ENCODE assay signal across 16 cellular contexts in genomic region chr16:68073902-68074760, GRCh38. TPM values are rescaled to one million over a fixed set of nuclear protein-coding genes. Genes with fewer than 3 reads are reported as not detected.
DNase-seq lines count a peak whose midpoint lies in the region; ATAC-seq and TF ChIP-seq lines count a peak whose summit lies in the region.
"Had no signal": no experiment of that assay in that cellular context is flagged by ENCODE, and none has a peak within 500 bp of the region (broad histone marks: within the 10 kb centered on the region; RNA-seq: fewer than 3 reads in every experiment).

No MANE protein-coding gene starts in this region.

- H3K79me2 ChIP-seq in OCI-LY7 (ENCODE audit: insufficient read depth, low read depth, low read length) (no peaks in the 10 kb centered on the region), mesendoderm (ENCODE audit: control insufficient read depth, insufficient read depth, low read length) (no peaks in the 10 kb centered on the region)

- H4K8ac ChIP-seq in mesendoderm (ENCODE audit: low read depth, low read length): no peak overlapping the region

- CTCF ChIA-PET in CD8-positive, alpha-beta memory T cell (lab: Charles Lee): interaction anchor here (0.9 to 9.3 kb wide), 8 partner anchors 8 to 258 kb away, joined by 3 to 111 read pairs (median 6); partner anchors contain the start of gene NFATC3
- CTCF ChIA-PET in OCI-LY7 (lab: Charles Lee; ENCODE audit: unreplicated experiment): interaction anchor here (0.6 to 3.5 kb wide), 5 partner anchors 11 to 489 kb away, joined by 3 to 21 read pairs (median 3); partner anchors contain the start of genes NFATC3 and PLA2G15

- H3K9me3 Mint-ChIP-seq in CD8-positive, alpha-beta memory T cell: no peaks in the 10 kb centered on the region
- H3K9me3 Mint-ChIP-seq in glutamatergic neuron (ENCODE audit: unreplicated experiment): peaks cover 2% of the 10 kb centered on the region
- H3K9me3 Mint-ChIP-seq: endodermal cell had no signal

- TF ChIP-seq POLR2A in thyroid gland (IDR thresholded peaks at IDR 0.05): no peak

- no peak overlapping the region for H2BK120ac ChIP-seq in mesendoderm (ENCODE audit: low read depth, low read length)

- H3K23ac ChIP-seq in mesendoderm (ENCODE audit: low read length): no peak overlapping the region

- H2BK5ac ChIP-seq in mesendoderm (ENCODE audit: low read length): no peak overlapping the region

- no peak overlapping the region for H2AK5ac ChIP-seq in mesendoderm (ENCODE audit: low read length)

- peak overlapping the region; percentile 40 for H3K4me3 ChIP-seq in CD8-positive, alpha-beta memory T cell (ENCODE audit: low read length)
- H3K4me3 ChIP-seq in OCI-LY7 (ENCODE audit: low read depth, low read length, poor library complexity, severe bottlenecking): peak overlapping the region; percentile 43
- H3K4me3 ChIP-seq in mesendoderm (ENCODE audit: low read length): no peak overlapping the region
- H3K4me3 ChIP-seq in thyroid gland (replicated peaks in 1 of 3): no peak overlapping the region

- H4K5ac ChIP-seq in mesendoderm (ENCODE audit: low read length): no peak overlapping the region

- no peak overlapping the region for H2AFZ ChIP-seq in OCI-LY7 (ENCODE audit: low read length)

- H3K27ac Mint-ChIP-seq in CD8-positive, alpha-beta memory T cell: peak overlapping the region; percentile 81 to 99 (median 94)
- no peak overlapping the region for H3K27ac Mint-ChIP-seq in glutamatergic neuron (ENCODE audit: unreplicated experiment)
- H3K27ac Mint-ChIP-seq: endodermal cell had no signal

- H2BK15ac ChIP-seq in mesendoderm (replicated peaks; ENCODE audit: low read depth): no peak overlapping the region

- H3K9me2 ChIP-seq in OCI-LY7 (ENCODE audit: insufficient read depth, low read length): no peaks in the 10 kb centered on the region

- no peak overlapping the region for H3K4ac ChIP-seq in mesendoderm (ENCODE audit: low read depth, low read length)

- H3K27ac ChIP-seq in CD8-positive, alpha-beta memory T cell (ENCODE audit: low read depth, low read length): no peak overlapping the region
- peak overlapping the region; percentile 91 for H3K27ac ChIP-seq in OCI-LY7 (ENCODE audit: low read depth, low read length, poor library complexity, severe bottlenecking)
- H3K27ac ChIP-seq in mesendoderm (ENCODE audit: low read depth, low read length): no peak overlapping the region
- no peak overlapping the region for H3K27ac ChIP-seq in thyroid gland

- H3K4me1 Mint-ChIP-seq in CD8-positive, alpha-beta memory T cell: peaks cover 88 to 90% (median 90%) of the 10 kb centered on the region in 3 donors
- peaks cover 26% of the 10 kb centered on the region for H3K4me1 Mint-ChIP-seq in glutamatergic neuron (ENCODE audit: low read depth, unreplicated experiment)

- TF ChIP-seq CTCF in OCI-LY7 (conservative IDR thresholded peaks at IDR 0.05; ENCODE audit: low read length): no peak
- no peak for TF ChIP-seq CTCF in glutamatergic neuron (IDR thresholded peaks at IDR 0.05; ENCODE audit: partially characterized antibody, unreplicated experiment)
- no peak for TF ChIP-seq CTCF in thyroid gland (IDR thresholded peaks at IDR 0.05)

- H4K20me1 ChIP-seq in OCI-LY7 (ENCODE audit: insufficient read depth, low read length): no peaks in the 10 kb centered on the region

- H3K36me3 ChIP-seq in CD8-positive, alpha-beta memory T cell (ENCODE audit: insufficient read depth, low read length): no peaks in the 10 kb centered on the region
- peaks cover 72% of the 10 kb centered on the region for H3K36me3 ChIP-seq in OCI-LY7 (ENCODE audit: insufficient read depth, low read length)
- H3K36me3 ChIP-seq in mesendoderm (ENCODE audit: control insufficient read depth, insufficient read depth, low read length): peaks cover 9% of the 10 kb centered on the region
- H3K36me3 ChIP-seq in thyroid gland: peaks cover 6 to 13% of the 10 kb centered on the region in 2 donors

- no peaks in the 10 kb centered on the region for H3K27me3 Mint-ChIP-seq in CD8-positive, alpha-beta memory T cell
- peaks cover 6% of the 10 kb centered on the region for H3K27me3 Mint-ChIP-seq in glutamatergic neuron (ENCODE audit: unreplicated experiment)

- H3K56ac ChIP-seq in mesendoderm (ENCODE audit: low read length): no peak overlapping the region

- H3K9ac ChIP-seq in mesendoderm (ENCODE audit: low read length): no peak overlapping the region

- DNase-seq in CD8-positive, alpha-beta memory T cell: no peak
- peak; percentile 74 for DNase-seq in OCI-LY7 (ENCODE audit: low spot score)
- no peak for DNase-seq in glutamatergic neuron
- DNase-seq in NOMO-1 (lab: John Stamatoyannopoulos, UW; ENCODE audit: unreplicated experiment in 2 of 2): no peak
- no peak for DNase-seq in mesendoderm
- no peak for DNase-seq in thyroid gland
- no peak for DNase-seq in NCI-H446 (lab: John Stamatoyannopoulos, UW)
- DNase-seq: COR-L47, endodermal cell, NCI-H524 treated with DMSO at 0.1 percent for 48 hours, SIG-M5 had no signal

- no peaks in the 10 kb centered on the region for H3K27me3 ChIP-seq in CD8-positive, alpha-beta memory T cell (ENCODE audit: insufficient read depth, low read length, poor library complexity, severe bottlenecking)
- H3K27me3 ChIP-seq in mesendoderm (ENCODE audit: insufficient read depth, low read length, poor library complexity): no peaks in the 10 kb centered on the region
- H3K27me3 ChIP-seq in thyroid gland: no peaks in the 10 kb centered on the region

- peaks cover 85% of the 10 kb centered on the region for H3K4me1 ChIP-seq in CD8-positive, alpha-beta memory T cell (ENCODE audit: insufficient read depth, low read length)
- peaks cover 90% of the 10 kb centered on the region for H3K4me1 ChIP-seq in OCI-LY7 (ENCODE audit: insufficient read depth, low read length, poor library complexity, severe bottlenecking)
- no peaks in the 10 kb centered on the region for H3K4me1 ChIP-seq in mesendoderm (ENCODE audit: control insufficient read depth, low read depth, low read length)
- H3K4me1 ChIP-seq in thyroid gland: peaks cover 0 to 21% of the 10 kb centered on the region in 2 donors

- H3K79me1 ChIP-seq in mesendoderm (ENCODE audit: low read length): no peaks in the 10 kb centered on the region

- H3K36me3 Mint-ChIP-seq in CD8-positive, alpha-beta memory T cell: peaks cover 4 to 32% (median 8%) of the 10 kb centered on the region in 3 donors
- H3K36me3 Mint-ChIP-seq in glutamatergic neuron (ENCODE audit: unreplicated experiment): no peaks in the 10 kb centered on the region

- ATAC-seq in GM21423 (IDR thresholded peaks at IDR 0.05; ENCODE audit: unreplicated experiment): peak; percentile 2
- ATAC-seq: left lobe of liver had no signal

- POLR2A ChIA-PET in CD8-positive, alpha-beta memory T cell (lab: Charles Lee): interaction anchor here (0.6 to 3.5 kb wide), 2 partner anchors 11 to 150 kb away, joined by 3 to 31 read pairs; partner anchors contain the start of gene NFATC3
- POLR2A ChIA-PET in OCI-LY7 (lab: Charles Lee): interaction anchor here (0.6 to 3.9 kb wide), 9 partner anchors 11 to 211 kb away, joined by 3 to 53 read pairs (median 3); partner anchors contain the start of genes DDX28, DUS2 and NFATC3

- BruUV-seq in OCI-LY7 (replicated peaks; lab: Mats Ljungman, UMichigan): no TSS peak

- H3K4me2 ChIP-seq in OCI-LY7 (ENCODE audit: low read length): peak overlapping the region; percentile 68
- no peak overlapping the region for H3K4me2 ChIP-seq in mesendoderm (ENCODE audit: low read length)

- WGBS in mesendoderm (ENCODE audit: extremely low coverage, insufficient coverage, low lambda C conversion rate): no CpG with 5 or more reads among the region's 9 CpGs
- WGBS in thyroid gland, 2 donors: 94 to 99% methylated on average over 9 of the region's 9 CpGs

- intact Hi-C loops in OCI-LY7 (cut with micrococcal nuclease; ENCODE audit: unreplicated experiment): no loop called here
- intact Hi-C loops in thyroid gland (cut with DNase I): no loop called here

- no peak overlapping the region for H3K18ac ChIP-seq in mesendoderm (ENCODE audit: low read length)

- H3K9me3 ChIP-seq in CD8-positive, alpha-beta memory T cell (ENCODE audit: low read length): no peaks in the 10 kb centered on the region
- H3K9me3 ChIP-seq in OCI-LY7 (ENCODE audit: low read length) (no peaks in the 10 kb centered on the region), thyroid gland (no peaks in the 10 kb centered on the region)

- peak overlapping the region; percentile 51 to 91 (median 82) for H3K4me3 Mint-ChIP-seq in CD8-positive, alpha-beta memory T cell
- H3K4me3 Mint-ChIP-seq in glutamatergic neuron (ENCODE audit: unreplicated experiment): peak overlapping the region; percentile 49
- H3K4me3 Mint-ChIP-seq: endodermal cell had no signal

RNA-seq across cellular contexts. Expression of gene NFATC3, which starts 11.0 kb away (rescaled TPM):
- total RNA-seq in CD8-positive, alpha-beta memory T cell: 10 to 100 TPM; 91.1 to 95.9 TPM
- 120 TPM for polyA plus RNA-seq in CD8-positive, alpha-beta memory T cell
- 60.9 and 73.4 TPM in 2 replicates for total RNA-seq in OCI-LY7 (2014; rRNA removed; shearing (Covaris generic))
- total RNA-seq in OCI-LY7 (2022): 76.0 and 91.7 TPM in 2 replicates
- 33.1 TPM for total RNA-seq in glutamatergic neuron (ENCODE audit: unreplicated experiment)
- polyA plus RNA-seq in mesendoderm (2013, experiment 1 of 2): 18.9 TPM
- polyA plus RNA-seq in mesendoderm (2013, experiment 2 of 2): 18.0 TPM
- 100 to 1,000 TPM in 1 of 4 donors, 10 to 100 TPM in 3; 67.7 to 107 (median 71.7) TPM for total RNA-seq in thyroid gland

RNA-seq across cellular contexts. Expression of gene DUS2, which starts 51.0 kb away (rescaled TPM):
- 10 to 100 TPM; 31.3 to 32.2 TPM for total RNA-seq in CD8-positive, alpha-beta memory T cell
- polyA plus RNA-seq in CD8-positive, alpha-beta memory T cell: 15.3 TPM
- total RNA-seq in OCI-LY7 (2014; rRNA removed; shearing (Covaris generic)): 19.9 and 20.7 TPM in 2 replicates
- 32.4 and 34.7 TPM in 2 replicates for total RNA-seq in OCI-LY7 (2022)
- 21.0 TPM for total RNA-seq in glutamatergic neuron (ENCODE audit: unreplicated experiment)
- 8.1 TPM for polyA plus RNA-seq in mesendoderm (2013, experiment 1 of 2)
- polyA plus RNA-seq in mesendoderm (2013, experiment 2 of 2): 7.2 TPM
- total RNA-seq in thyroid gland: 10 to 100 TPM; 10.0 to 14.1 (median 12.9) TPM

RNA-seq across cellular contexts. Expression of gene DDX28, which starts 51.1 kb away (rescaled TPM):
- 10 to 100 TPM; 28.3 to 29.2 TPM for total RNA-seq in CD8-positive, alpha-beta memory T cell
- polyA plus RNA-seq in CD8-positive, alpha-beta memory T cell: 31.5 TPM
- total RNA-seq in OCI-LY7 (2014; rRNA removed; shearing (Covaris generic)): 27.9 and 31.4 TPM in 2 replicates
- total RNA-seq in OCI-LY7 (2022): 16.9 and 18.1 TPM in 2 replicates
- total RNA-seq in glutamatergic neuron (ENCODE audit: unreplicated experiment): 6.7 TPM
- polyA plus RNA-seq in mesendoderm (2013, experiment 1 of 2): 14.9 TPM
- 14.8 TPM for polyA plus RNA-seq in mesendoderm (2013, experiment 2 of 2)
- 10 to 100 TPM in 1 of 4 donors, 1 to 10 TPM in 3; 4.2 to 10.0 (median 6.6) TPM for total RNA-seq in thyroid gland

RNA-seq across cellular contexts. Expression of gene DPEP2NB, which starts 58.4 kb away (rescaled TPM):
- not detected for total RNA-seq in CD8-positive, alpha-beta memory T cell
- not detected for polyA plus RNA-seq in CD8-positive, alpha-beta memory T cell
- total RNA-seq in OCI-LY7 (2014; rRNA removed; shearing (Covaris generic)): 0.72 TPM in 1 of 2 replicates, not detected in the other
- total RNA-seq in OCI-LY7 (2022) (not detected in 2 replicates), glutamatergic neuron (ENCODE audit: unreplicated experiment) (not detected), thyroid gland (not detected)
- polyA plus RNA-seq in mesendoderm (2013, experiment 1 of 2): not detected
- not detected for polyA plus RNA-seq in mesendoderm (2013, experiment 2 of 2)
- total RNA-seq: aorta, endodermal cell, glomerular endothelial cell, left lobe of liver, osteoblast had no signal
- polyA plus RNA-seq: aorta had no signal

Comparison
In these comparisons a context has a peak if more than half of its experiments do, and no peak if none do; other contexts are left out.
1. H3K4me3 ChIP-seq: peak in CD8-positive, alpha-beta memory T cell (single experiment) and OCI-LY7 (single experiment); none in mesendoderm (single experiment) and thyroid gland (0 of 3).